8 cellular contexts compared by ENCODE assay signal in genomic region chr15:70853855-70854668, GRCh38. TPM values are rescaled to one million over a fixed set of nuclear protein-coding genes. Genes with fewer than 3 reads are reported as not detected.
A peak's percentile ranks its signal among the peaks of the same experiment; 100 is the strongest.
DNase-seq lines count a peak whose midpoint lies in the region; ATAC-seq and TF ChIP-seq lines count a peak whose summit lies in the region.

LARP6 (minus strand) TSS chr15:70854157; CDS start chr15:70854088, 69 bp downstream.

- ATAC-seq in HG03457 (IDR thresholded peaks at IDR 0.05; ENCODE audit: unreplicated experiment) (no peak), HG02981 (IDR thresholded peaks at IDR 0.05; ENCODE audit: unreplicated experiment) (no peak), HG02588 (IDR thresholded peaks at IDR 0.05; ENCODE audit: unreplicated experiment) (no peak)

- H3K4me3 ChIP-seq in NB4 (ENCODE audit: low read depth, low read length) (no peak within 1 kb of the TSS), neuron (ENCODE audit: low read length) (peak within 1 kb of the TSS; percentile 74)

- CTCF ChIA-PET in activated naive CD4-positive, alpha-beta T cell treated with anti-CD3 and anti-CD28 coated beads, Interleukin-2, amount 10 ng/mL, durations not matched to agents 7 days and 5 days (lab: Charles Lee): no interaction called here

- peaks cover 70% of the 10 kb centered on the region for H3K27me3 Mint-ChIP-seq in activated naive CD4-positive, alpha-beta T cell treated with anti-CD3 and anti-CD28 coated beads, Interleukin-2, amount 10 ng/mL, durations not matched to agents 7 days and 5 days

- no peaks in the 10 kb centered on the region for H3K27me3 ChIP-seq in neuron (ENCODE audit: insufficient read depth, low read length)

- H3K36me3 Mint-ChIP-seq in activated naive CD4-positive, alpha-beta T cell treated with anti-CD3 and anti-CD28 coated beads, Interleukin-2, amount 10 ng/mL, durations not matched to agents 7 days and 5 days: no peaks in the 10 kb centered on the region

- no peak for TF ChIP-seq POLR2A in NB4 (IDR thresholded peaks at IDR 0.05; ENCODE audit: extremely low read depth, insufficient read length)

- DNase-seq in G401 (ENCODE audit: low spot score) (peak; percentile 38), NB4 (ENCODE audit: low read depth) (peak; percentile 9), glomerular visceral epithelial cell (ENCODE audit: extremely low spot score) (peak; percentile 68)
- peak; percentile 22 for DNase-seq in activated naive CD4-positive, alpha-beta T cell treated with anti-CD3 and anti-CD28 coated beads, Interleukin-2, amount 10 ng/mL, durations not matched to agents 7 days and 5 days

- TF ChIP-seq CTCF in NB4 (IDR thresholded peaks at IDR 0.05; ENCODE audit: low read depth, low read length): no peak

- H3K9me3 ChIP-seq in neuron (ENCODE audit: low read length): peaks cover 3% of the 10 kb centered on the region

- peaks cover 4% of the 10 kb centered on the region for H3K4me1 Mint-ChIP-seq in activated naive CD4-positive, alpha-beta T cell treated with anti-CD3 and anti-CD28 coated beads, Interleukin-2, amount 10 ng/mL, durations not matched to agents 7 days and 5 days

- H3K36me3 ChIP-seq in neuron (ENCODE audit: insufficient read depth, low read length): peaks cover 12% of the 10 kb centered on the region

- H3K9me3 Mint-ChIP-seq in activated naive CD4-positive, alpha-beta T cell treated with anti-CD3 and anti-CD28 coated beads, Interleukin-2, amount 10 ng/mL, durations not matched to agents 7 days and 5 days: no peaks in the 10 kb centered on the region

- no peak within 1 kb of the TSS for H3K27ac Mint-ChIP-seq in activated naive CD4-positive, alpha-beta T cell treated with anti-CD3 and anti-CD28 coated beads, Interleukin-2, amount 10 ng/mL, durations not matched to agents 7 days and 5 days

- peak within 1 kb of the TSS; percentile 97 for H2AFZ ChIP-seq in neuron (ENCODE audit: low read depth, low read length)

- in situ Hi-C loops in G401 (cut with HindIII; ENCODE audit: low sequenced_read_pairs): no loop called here

- peaks cover 4% of the 10 kb centered on the region for H3K4me1 ChIP-seq in neuron (ENCODE audit: insufficient read depth, low read length)

- peak within 1 kb of the TSS; percentile 65 for H3K4me3 Mint-ChIP-seq in activated naive CD4-positive, alpha-beta T cell treated with anti-CD3 and anti-CD28 coated beads, Interleukin-2, amount 10 ng/mL, durations not matched to agents 7 days and 5 days

RNA-seq across cellular contexts. Expression of gene LARP6, which starts in this region (rescaled TPM):
- 84.9 and 97.7 TPM in 2 replicates for total RNA-seq in G401 (2014; rRNA removed; shearing (Covaris generic))

Comparison
In these comparisons a context has a peak if more than half of its experiments do, and no peak if none do; other contexts are left out.
1. DNase-seq: peak in every context shown above with its lines; median percentile 68 in glomerular visceral epithelial cell; 38 in G401; 22 in activated naive CD4-positive, alpha-beta T cell treated with anti-CD3 and anti-CD28 coated beads, Interleukin-2, amount 10 ng/mL, durations not matched to agents 7 days and 5 days; 9 in NB4.